In genomic region chr1:147539122-147539575, GRCh38 we compare ENCODE assay signal across 8 cellular contexts. TPM values are rescaled to one million over a fixed set of nuclear protein-coding genes. Genes with fewer than 3 reads are reported as not detected.
A peak's percentile ranks its signal among the peaks of the same experiment; 100 is the strongest.
DNase-seq lines count a peak whose midpoint lies in the region; ATAC-seq and TF ChIP-seq lines count a peak whose summit lies in the region.

No MANE protein-coding gene starts in this region.

- WGBS in mammary epithelial cell (ENCODE audit: low coverage, missing lambda C conversion rate) = 46% methylated on average over 4 of the region's 4 CpGs

- intact Hi-C loops in mammary epithelial cell (cut with micrococcal nuclease) = loop anchor here (1.0 kb wide), 1 partner anchor 60 kb away; no protein-coding TSS in a partner anchor

- dilution Hi-C loops in mammary epithelial cell (cut with HindIII; ENCODE audit: low sequenced_read_pairs) = no loop called here

- H4K20me1 ChIP-seq in mammary epithelial cell (ENCODE audit: insufficient read depth, low read length) = no peaks in the 10 kb centered on the region

- no peak overlapping the region for H3K4me3 Mint-ChIP-seq in nephron progenitor cell

- no peaks in the 10 kb centered on the region for H3K9me3 Mint-ChIP-seq in nephron progenitor cell

- no peak overlapping the region for H2AFZ ChIP-seq in mammary epithelial cell (ENCODE audit: low read depth, low read length)

- no peak overlapping the region for H3K4me3 ChIP-seq in AG10803 (ENCODE audit: low read length)
- H3K4me3 ChIP-seq in mammary epithelial cell (replicated peaks in 1 of 3; ENCODE audit: insufficient read depth in 1 of 3, low read depth in 2 of 3, low read length in 3 of 3) = no peak overlapping the region

- H3K4me1 Mint-ChIP-seq in nephron progenitor cell = peaks cover 43% of the 10 kb centered on the region

- peaks cover 12% of the 10 kb centered on the region for H3K4me1 ChIP-seq in mammary epithelial cell (ENCODE audit: insufficient read depth, low read length)

- H3K27me3 ChIP-seq in mammary epithelial cell (ENCODE audit: insufficient read depth, low read length) = peaks cover 20% of the 10 kb centered on the region

- H3K79me2 ChIP-seq in mammary epithelial cell (ENCODE audit: insufficient read depth, low read length) = no peaks in the 10 kb centered on the region

- CTCF ChIA-PET in mammary epithelial cell (lab: Charles Lee; ENCODE audit: low non-redundant PET) = no interaction called here

- H3K27ac ChIP-seq in mammary epithelial cell (ENCODE audit: insufficient read depth, low read depth, low read length) = no peak overlapping the region

- no TSS peak for BruUV-seq in mammary epithelial cell (replicated peaks; lab: Mats Ljungman, UMichigan)

- H3K36me3 Mint-ChIP-seq in nephron progenitor cell (ENCODE audit: low read depth) = peaks cover 2% of the 10 kb centered on the region

- DNase-seq in AG10803 (ENCODE audit: low read depth) (peak; percentile 92), mammary epithelial cell (peak; percentile 81), nephron progenitor cell (no peak), NCI-H446 (lab: John Stamatoyannopoulos, UW) (no peak), GM20000 (ENCODE audit: low spot score) (no peak)

- H3K27ac Mint-ChIP-seq in nephron progenitor cell = peak overlapping the region; percentile 80

- H3K36me3 ChIP-seq in mammary epithelial cell (ENCODE audit: insufficient read depth, low read length) = no peaks in the 10 kb centered on the region

- in situ Hi-C loops in mammary epithelial cell (cut with MboI; ENCODE audit: low sequenced_read_pairs in 2 of 2) = no loop called here

- ATAC-seq in GM18867 (IDR thresholded peaks at IDR 0.05; ENCODE audit: unreplicated experiment) (no peak), GM18861 (IDR thresholded peaks at IDR 0.05; ENCODE audit: unreplicated experiment) (no peak)

- no peak for TF ChIP-seq RAD21 in Ishikawa (IDR thresholded peaks at IDR 0.05; ENCODE audit: low read depth)

- TF ChIP-seq CTCF in AG10803 (conservative IDR thresholded peaks at IDR 0.05; ENCODE audit: low read length) (no peak), mammary epithelial cell (conservative IDR thresholded peaks at IDR 0.05 in 1 of 2, IDR thresholded peaks at IDR 0.05 in 1 of 2; ENCODE audit: extremely low read depth in 1 of 2, insufficient read depth in 1 of 2, low read depth in 1 of 2, low read length in 2 of 2) (no peak), nephron progenitor cell (IDR thresholded peaks at IDR 0.05) (no peak), GM20000 (IDR thresholded peaks at IDR 0.05; ENCODE audit: extremely low read depth, missing control alignments) (no peak)

- no peaks in the 10 kb centered on the region for H3K27me3 Mint-ChIP-seq in nephron progenitor cell (ENCODE audit: low read depth, poor library complexity)

- no peak overlapping the region for H3K4me2 ChIP-seq in mammary epithelial cell (ENCODE audit: insufficient read depth, low read depth, low read length)

- H3K9ac ChIP-seq in mammary epithelial cell (ENCODE audit: insufficient read depth, low read length) = no peak overlapping the region

- no peaks in the 10 kb centered on the region for H3K9me3 ChIP-seq in mammary epithelial cell (replicated peaks; ENCODE audit: insufficient read depth, low read length)

- peak; percentile 56; the same call in 1 of the 2 replicates for TF ChIP-seq EP300 in Ishikawa (IDR thresholded peaks at IDR 0.05; ENCODE audit: borderline replicate concordance)

TF ChIP-seq in Ishikawa, 13 proteins besides CTCF, POLR2A, EP300 and RAD21:
- TF ChIP-seq TEAD4 (IDR thresholded peaks at IDR 0.05) (peak; percentile 57), FOXM1 (IDR thresholded peaks at IDR 0.05; ENCODE audit: borderline replicate concordance, low read depth) (peak; percentile 37; the same call in 1 of the 2 replicates), TAF1 (IDR thresholded peaks at IDR 0.05; ENCODE audit: low read depth) (no peak), ZBTB7A (IDR thresholded peaks at IDR 0.05; ENCODE audit: low read depth) (no peak), YY1 (IDR thresholded peaks at IDR 0.05; ENCODE audit: low read depth) (0 out of 2 replicates have a peak, but pooled peaks have one; percentile 26), MAX (IDR thresholded peaks at IDR 0.05) (no peak; the same call in 1 of the 2 replicates), NFIC (IDR thresholded peaks at IDR 0.05) (peak; percentile 96), CEBPB (IDR thresholded peaks at IDR 0.05) (peak; percentile 66), TCF12 (IDR thresholded peaks at IDR 0.05; ENCODE audit: low read depth) (peak; percentile 81)

RNA-seq across cellular contexts. Expression of gene BCL9, which starts 2.2 kb away (rescaled TPM):
- 10 to 100 TPM in 1 of 2 donors, 1 to 10 TPM in 1; 4.3 to 13.7 TPM for total RNA-seq in mammary epithelial cell
- 4.1 TPM for polyA plus RNA-seq in mammary epithelial cell
- polyA minus RNA-seq in mammary epithelial cell = 4.1 TPM

Comparison
In these comparisons a context has a peak if more than half of its experiments do, and no peak if none do; other contexts are left out.
1. DNase-seq: peak in AG10803 (single experiment) and mammary epithelial cell (single experiment); none in nephron progenitor cell (single experiment), NCI-H446 (0 of 2) and GM20000 (single experiment).